In genomic region chr2:178909507-178909906, GRCh38 we compare ENCODE assay signal across 15 cellular contexts.
DNase-seq lines count a peak whose midpoint lies in the region; ATAC-seq and TF ChIP-seq lines count a peak whose summit lies in the region.
"Had no signal": no experiment of that assay in that cellular context is flagged by ENCODE, and none has a peak within 500 bp of the region (broad histone marks: within the 10 kb centered on the region; RNA-seq: fewer than 3 reads in every experiment).

No MANE protein-coding gene starts in this region.

- no peak for DNase-seq in heart right ventricle
- no peak for DNase-seq in left cardiac atrium
- no peak for DNase-seq in WERI-Rb-1
- peak; percentile 24 for DNase-seq in myocyte (ENCODE audit: low read depth)
- no peak for DNase-seq in DMS153 (lab: John Stamatoyannopoulos, UW)
- no peak for DNase-seq in DMS79 (lab: John Stamatoyannopoulos, UW)
- no peak for DNase-seq in amniotic stem cell (lab: John Stamatoyannopoulos, UW)
- no peak for DNase-seq in left colon
- DNase-seq: C1 segment of cervical spinal cord; NCI-H1048; NCI-H187; NCI-H226; NK-92 treated with Interleukin-12 subunit alpha and Interleukin-12 subunit beta, amount 100 ng/mL, for 24 hours had no signal

- H3K36me3 ChIP-seq in heart right ventricle: peaks cover 0 to 17% (median 0%) of the 10 kb centered on the region in 9 donors
- H3K36me3 ChIP-seq in WERI-Rb-1: no peaks in the 10 kb centered on the region

- H3K27me3 ChIP-seq in heart right ventricle (no peaks in the 10 kb centered on the region), WERI-Rb-1 (ENCODE audit: insufficient read depth, low read depth, severe bottlenecking) (no peaks in the 10 kb centered on the region)

- WGBS in heart right ventricle, 2 donors: 53 to 65% methylated on average over 2 of the region's 2 CpGs

- H3K4me3 ChIP-seq in heart right ventricle (no peak overlapping the region), WERI-Rb-1 (ENCODE audit: low read depth, low read length) (no peak overlapping the region)

- ATAC-seq in heart right ventricle: peak in 4 of 8 donors; percentile 7 to 75 (median 31)
- no peak for ATAC-seq in left cardiac atrium
- no peak for ATAC-seq in left colon

- H3K9me3 ChIP-seq in heart right ventricle (no peaks in the 10 kb centered on the region), WERI-Rb-1 (ENCODE audit: severe bottlenecking) (no peaks in the 10 kb centered on the region)

- TF ChIP-seq CTCF in heart right ventricle (IDR thresholded peaks at IDR 0.05) (no peak), WERI-Rb-1 (IDR thresholded peaks at IDR 0.05; ENCODE audit: low read depth, low read length) (no peak)

- H3K4me1 ChIP-seq in heart right ventricle: peaks cover 0 to 28% (median 7%) of the 10 kb centered on the region in 9 donors

- peak overlapping the region in 8 of 10 donors; percentile 15 to 75 (median 50) for H3K27ac ChIP-seq in heart right ventricle
- peak overlapping the region; percentile 70 for H3K27ac ChIP-seq in WERI-Rb-1
- H3K27ac ChIP-seq: KMS-11, RWPE1 had no signal

- intact Hi-C loops in heart right ventricle (cut with DNase I) (no loop called here), left cardiac atrium (cut with DNase I) (no loop called here), left colon (cut with DNase I, micrococcal nuclease) (no loop called here)
